8 cellular contexts compared by ENCODE assay signal in genomic region chr20:38725959-38726848, GRCh38. TPM values are rescaled to one million over a fixed set of nuclear protein-coding genes. Genes with fewer than 3 reads are reported as not detected.
DNase-seq lines count a peak whose midpoint lies in the region; ATAC-seq and TF ChIP-seq lines count a peak whose summit lies in the region.

No MANE protein-coding gene starts in this region.

- no peaks in the 10 kb centered on the region for H3K9me3 Mint-ChIP-seq in activated T-cell treated with anti-CD3 and anti-CD28 coated beads, Interleukin-2, amount 50 U/mL, for 72 hours

- peak; percentile 46 for DNase-seq in EL
- DNase-seq in NCI-H1092 (lab: John Stamatoyannopoulos, UW): peak; percentile 74
- DNase-seq in activated T-cell treated with anti-CD3 and anti-CD28 coated beads, Interleukin-2, amount 50 U/mL, for 72 hours: peak; percentile 67 to 70
- peak; percentile 33 for DNase-seq in stomach
- DNase-seq in Karpas-422: no peak
- no peak for DNase-seq in SW480 (ENCODE audit: low spot score)

- H3K79me2 ChIP-seq in Karpas-422 (ENCODE audit: low read length): no peaks in the 10 kb centered on the region

- peaks cover 69% of the 10 kb centered on the region for H3K4me1 Mint-ChIP-seq in activated T-cell treated with anti-CD3 and anti-CD28 coated beads, Interleukin-2, amount 50 U/mL, for 72 hours (ENCODE audit: low read depth)

- peaks cover 3% of the 10 kb centered on the region in 2 donors for H3K36me3 Mint-ChIP-seq in activated T-cell treated with anti-CD3 and anti-CD28 coated beads, Interleukin-2, amount 50 U/mL, for 72 hours (ENCODE audit: insufficient read depth in 2 of 2)

- peaks cover 91% of the 10 kb centered on the region for H3K27me3 Mint-ChIP-seq in activated T-cell treated with anti-CD3 and anti-CD28 coated beads, Interleukin-2, amount 50 U/mL, for 72 hours (ENCODE audit: low read depth)

- H3K36me3 ChIP-seq in iPS-15b (ENCODE audit: control insufficient read depth, insufficient read depth, low read length): no peaks in the 10 kb centered on the region
- H3K36me3 ChIP-seq in stomach: no peaks in the 10 kb centered on the region
- no peaks in the 10 kb centered on the region for H3K36me3 ChIP-seq in Karpas-422 (ENCODE audit: insufficient read depth, low read length)

- no peak overlapping the region for H3K27ac ChIP-seq in stomach
- H3K27ac ChIP-seq in Karpas-422 (ENCODE audit: low read length): no peak overlapping the region

- WGBS in stomach, 5 donors: 10 to 14% (median 10%) methylated on average over 28 to 49 of the region's 49 CpGs

- H3K4me3 ChIP-seq in iPS-15b (ENCODE audit: low read depth, low read length) (peak overlapping the region; percentile 69), stomach (no peak overlapping the region), Karpas-422 (ENCODE audit: low read length) (no peak overlapping the region)

- no peaks in the 10 kb centered on the region for H3K9me2 ChIP-seq in Karpas-422 (replicated peaks; ENCODE audit: insufficient read depth, low read length)

- TF ChIP-seq CTCF in stomach (IDR thresholded peaks at IDR 0.05): peak in 2 of 7 experiments; percentile 8 to 10

- H3K9ac ChIP-seq in iPS-15b (ENCODE audit: low read depth, low read length) (no peak overlapping the region), Karpas-422 (ENCODE audit: low read length) (no peak overlapping the region)

- H3K4me1 ChIP-seq in iPS-15b (ENCODE audit: control insufficient read depth, insufficient read depth, low read length): peaks cover 8% of the 10 kb centered on the region
- H3K4me1 ChIP-seq in stomach: peaks cover 21 to 74% (median 48%) of the 10 kb centered on the region in 4 donors
- H3K4me1 ChIP-seq in Karpas-422 (ENCODE audit: low read length): peaks cover 4% of the 10 kb centered on the region

- H3K9me3 ChIP-seq in iPS-15b (ENCODE audit: control insufficient read depth, insufficient read depth, low read length) (no peaks in the 10 kb centered on the region), stomach (peaks cover 0 to 11% (median 0%) of the 10 kb centered on the region in 4 donors), Karpas-422 (ENCODE audit: low read length) (no peaks in the 10 kb centered on the region)

- ATAC-seq in activated T-cell treated with anti-CD3 and anti-CD28 coated beads, Interleukin-2, amount 50 U/mL, for 72 hours (replicated peaks in 1 of 2): peak; percentile 47 to 58
- no peak for ATAC-seq in HG02970 (IDR thresholded peaks at IDR 0.05; ENCODE audit: low FRiP score, unreplicated experiment)

- H2AFZ ChIP-seq in Karpas-422 (ENCODE audit: low read length): no peak overlapping the region

- no peaks in the 10 kb centered on the region for H4K20me1 ChIP-seq in Karpas-422 (ENCODE audit: insufficient read depth, low read depth, low read length)

- TF ChIP-seq EP300 in stomach (IDR thresholded peaks at IDR 0.05): no peak

- no peak for TF ChIP-seq POLR2A in stomach (IDR thresholded peaks at IDR 0.05)

- H3K4me3 Mint-ChIP-seq in activated T-cell treated with anti-CD3 and anti-CD28 coated beads, Interleukin-2, amount 50 U/mL, for 72 hours: peak overlapping the region; percentile 65 to 74

- peak overlapping the region; percentile 53 for H3K27ac Mint-ChIP-seq in activated T-cell treated with anti-CD3 and anti-CD28 coated beads, Interleukin-2, amount 50 U/mL, for 72 hours

- H3K4me2 ChIP-seq in Karpas-422 (ENCODE audit: low read depth, low read length, poor library complexity, severe bottlenecking): no peak overlapping the region

- intact Hi-C loops in stomach (cut with DNase I; ENCODE audit: low total_unique reads): no loop called here

- H3K27me3 ChIP-seq in iPS-15b (ENCODE audit: control insufficient read depth, insufficient read depth, low read length) (peaks cover 98% of the 10 kb centered on the region), stomach (peaks cover 77 to 100% (median 100%) of the 10 kb centered on the region in 3 donors), Karpas-422 (ENCODE audit: low read length) (no peaks in the 10 kb centered on the region)

RNA-seq across cellular contexts. Expression of gene SLC32A1, which starts 1.9 kb away (rescaled TPM):
- under 1 TPM in 1 of 2 donors, not detected in 1; 0.12 TPM for total RNA-seq in activated T-cell treated with anti-CD3 and anti-CD28 coated beads, Interleukin-2, amount 50 U/mL, for 72 hours
- not detected for total RNA-seq in stomach
- polyA plus RNA-seq in stomach: not detected
- not detected in 2 replicates for total RNA-seq in Karpas-422 (2014; rRNA removed; shearing (Covaris generic); ENCODE audit: low replicate concordance)

RNA-seq across cellular contexts. Expression of gene ACTR5, which starts 22.1 kb away (rescaled TPM):
- 1 to 10 TPM; 8.2 to 8.7 TPM for total RNA-seq in activated T-cell treated with anti-CD3 and anti-CD28 coated beads, Interleukin-2, amount 50 U/mL, for 72 hours
- total RNA-seq in stomach: 10 to 100 TPM in 2 of 5 donors, 1 to 10 TPM in 3; 3.6 to 68.1 (median 8.4) TPM
- 1 to 10 TPM; 4.7 to 6.0 (median 5.7) TPM for polyA plus RNA-seq in stomach
- total RNA-seq in Karpas-422 (2014; rRNA removed; shearing (Covaris generic); ENCODE audit: low replicate concordance): 4.5 and 10.6 TPM in 2 replicates

Comparison
In these comparisons a context has a peak if more than half of its experiments do, and no peak if none do; other contexts are left out.
1. DNase-seq: peak in EL (single experiment), NCI-H1092 (single experiment), activated T-cell treated with anti-CD3 and anti-CD28 coated beads, Interleukin-2, amount 50 U/mL, for 72 hours (2 of 2) and stomach (single experiment); none in Karpas-422 (single experiment) and SW480 (single experiment).